In genomic region chr7:154767194-154767593, GRCh38 we compare ENCODE assay signal across 17 cellular contexts.
A peak's percentile ranks its signal among the peaks of the same experiment; 100 is the strongest.
DNase-seq lines count a peak whose midpoint lies in the region; ATAC-seq and TF ChIP-seq lines count a peak whose summit lies in the region.
"Had no signal": no experiment of that assay in that cellular context is flagged by ENCODE, and none has a peak within 500 bp of the region (broad histone marks: within the 10 kb centered on the region; RNA-seq: fewer than 3 reads in every experiment).

No MANE protein-coding gene starts in this region.

- H3K4me1 ChIP-seq in Panc1 (ENCODE audit: control insufficient read depth, insufficient read depth, low read length) (no peaks in the 10 kb centered on the region; the same call in 1 of the 2 replicates), upper lobe of left lung (no peaks in the 10 kb centered on the region)
- H3K4me1 ChIP-seq: HAP-1, testis had no signal

- TF ChIP-seq POLR2A in upper lobe of left lung (IDR thresholded peaks at IDR 0.05), result no peak

- H3K9me3 ChIP-seq in Panc1 (ENCODE audit: control insufficient read depth, insufficient read depth, low read depth, low read length) (no peaks in the 10 kb centered on the region), upper lobe of left lung (no peaks in the 10 kb centered on the region)
- H3K9me3 ChIP-seq: HAP-1, testis had no signal

- POLR2A ChIA-PET in Panc1 (lab: Charles Lee), result interaction anchor here (0.6 kb wide), 1 partner anchor 17 kb away, joined by 3 read pairs; no protein-coding TSS in a partner anchor

- H3K27me3 ChIP-seq in Panc1 (ENCODE audit: control insufficient read depth, insufficient read depth, low read length), result no peaks in the 10 kb centered on the region
- no peaks in the 10 kb centered on the region for H3K27me3 ChIP-seq in upper lobe of left lung
- H3K27me3 ChIP-seq: testis had no signal

- DNase-seq in Daoy (ENCODE audit: low read depth) (peak; percentile 83), Panc1 (ENCODE audit: low read depth, low spot score) (no peak), cerebellum (ENCODE audit: low spot score) (peak; percentile 71), occipital lobe (lab: John Stamatoyannopoulos, UW) (peak; percentile 49), NCI-H2171 treated with DMSO at 0.1 percent for 48 hours (lab: John Stamatoyannopoulos, UW) (no peak), NCI-H82 (lab: John Stamatoyannopoulos, UW) (no peak), upper lobe of left lung (no peak)
- DNase-seq: activated CD8-positive, alpha-beta T cell treated with anti-CD3 and anti-CD28 coated beads for 36 hours; CD8-positive, alpha-beta T cell; foreskin fibroblast; mammary epithelial cell; NCI-H1105 treated with DMSO at 0.1 percent for 48 hours; NCI-H2107; NCI-H526 treated with DMSO at 0.1 percent for 48 hours; testis had no signal

- WGBS in upper lobe of left lung, 2 donors, result 71 to 82% methylated on average over 7 of the region's 7 CpGs

- no peak overlapping the region for H3K27ac ChIP-seq in Panc1 (ENCODE audit: low read length)
- no peak overlapping the region for H3K27ac ChIP-seq in upper lobe of left lung
- H3K27ac ChIP-seq: testis had no signal

- in situ Hi-C loops in Panc1 (cut with HindIII; ENCODE audit: low pct_unique_long_range_greater_than_20kb, low sequenced_read_pairs), result no loop called here

- H3K4me3 ChIP-seq in Panc1 (ENCODE audit: low read depth in 2 of 2, low read length in 2 of 2) (peak overlapping the region in 1 of 2 experiments; percentile 23; a peak in 1 of 4 replicates), upper lobe of left lung (no peak overlapping the region)
- H3K4me3 ChIP-seq: HAP-1, testis had no signal

- intact Hi-C loops in Panc1 (cut with micrococcal nuclease; ENCODE audit: unreplicated experiment), result no loop called here

- peak; percentile 86 for ATAC-seq in Panc1
- no peak for ATAC-seq in HG02798 (IDR thresholded peaks at IDR 0.05; ENCODE audit: poor library complexity, unreplicated experiment)
- ATAC-seq in upper lobe of left lung (ENCODE audit: low FRiP score in 2 of 2), result no peak
- ATAC-seq: activated CD8-positive, alpha-beta T cell treated with anti-CD3 and anti-CD28 coated beads for 36 hours; CD8-positive, alpha-beta T cell had no signal

- H3K36me3 ChIP-seq in Panc1 (ENCODE audit: control insufficient read depth, insufficient read depth, low read length), result no peaks in the 10 kb centered on the region
- no peaks in the 10 kb centered on the region for H3K36me3 ChIP-seq in upper lobe of left lung
- H3K36me3 ChIP-seq: HAP-1 had no signal

- TF ChIP-seq EP300 in upper lobe of left lung (IDR thresholded peaks at IDR 0.05), result no peak

- CTCF ChIA-PET in Panc1 (lab: Charles Lee), result no interaction called here

- BruUV-seq in Panc1 (replicated peaks; lab: Mats Ljungman, UMichigan), result no TSS peak

- TF ChIP-seq CTCF in Panc1 (IDR thresholded peaks at IDR 0.05), result no peak
- TF ChIP-seq CTCF in upper lobe of left lung (IDR thresholded peaks at IDR 0.05), result no peak

Comparison
In these comparisons a context has a peak if more than half of its experiments do, and no peak if none do; other contexts are left out.
1. DNase-seq: peak in Daoy (single experiment), cerebellum (single experiment) and occipital lobe (single experiment); none in Panc1 (single experiment), NCI-H2171 treated with DMSO at 0.1 percent for 48 hours (single experiment), NCI-H82 (single experiment) and upper lobe of left lung (0 of 2).